ENCODE assay signal across 1 cellular context in the genomic region with DNA sequence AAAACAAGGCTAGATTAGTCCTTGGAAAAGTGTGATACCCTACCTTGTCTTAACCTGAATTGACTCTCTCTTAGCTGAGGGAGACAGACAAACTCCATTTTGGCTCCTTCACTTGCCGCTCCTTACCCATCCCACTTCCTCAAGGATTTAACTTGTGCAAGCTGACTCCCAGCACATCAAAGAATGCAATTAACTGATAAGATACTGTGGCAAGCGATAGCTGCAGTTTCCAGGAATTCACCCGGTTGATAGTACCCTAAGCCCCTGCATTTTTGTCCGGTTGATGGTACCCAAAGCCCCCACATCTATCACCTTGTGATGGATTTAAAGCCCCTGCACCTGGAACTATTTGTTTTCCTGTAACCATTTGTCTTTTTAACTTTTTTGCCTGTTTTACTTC.
TF ChIP-seq lines count a peak whose summit lies in the region.

No MANE protein-coding gene starts in this region.

TF ChIP-seq in HepG2, 621 proteins besides CTCF, POLR2A, EP300 and RAD21:
- no peak for TF ChIP-seq POLR2AphosphoS5 (IDR thresholded peaks at IDR 0.05; ENCODE audit: low read depth, low read length)
- TF ChIP-seq, protein P1, sequence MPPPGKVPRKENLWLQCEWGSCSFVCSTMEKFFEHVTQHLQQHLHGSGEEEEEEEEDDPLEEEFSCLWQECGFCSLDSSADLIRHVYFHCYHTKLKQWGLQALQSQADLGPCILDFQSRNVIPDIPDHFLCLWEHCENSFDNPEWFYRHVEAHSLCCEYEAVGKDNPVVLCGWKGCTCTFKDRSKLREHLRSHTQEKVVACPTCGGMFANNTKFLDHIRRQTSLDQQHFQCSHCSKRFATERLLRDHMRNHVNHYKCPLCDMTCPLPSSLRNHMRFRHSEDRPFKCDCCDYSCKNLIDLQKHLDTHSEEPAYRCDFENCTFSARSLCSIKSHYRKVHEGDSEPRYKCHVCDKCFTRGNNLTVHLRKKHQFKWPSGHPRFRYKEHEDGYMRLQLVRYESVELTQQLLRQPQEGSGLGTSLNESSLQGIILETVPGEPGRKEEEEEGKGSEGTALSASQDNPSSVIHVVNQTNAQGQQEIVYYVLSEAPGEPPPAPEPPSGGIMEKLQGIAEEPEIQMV (CRISPR knock-in tag; IDR thresholded peaks at IDR 0.05; ENCODE audit: low read depth): no peak
- TF ChIP-seq ZNF747 (CRISPR knock-in tag; IDR thresholded peaks at IDR 0.05; ENCODE audit: borderline replicate concordance): no peak
- no peak for TF ChIP-seq LCORL (IDR thresholded peaks at IDR 0.05)
- no peak for TF ChIP-seq LCORL (CRISPR knock-in tag; IDR thresholded peaks at IDR 0.05)
- TF ChIP-seq ISL2 (CRISPR knock-in tag; IDR thresholded peaks at IDR 0.05): no peak
